Comparison of ENCODE assay signal across 12 cellular contexts in the genomic region with DNA sequence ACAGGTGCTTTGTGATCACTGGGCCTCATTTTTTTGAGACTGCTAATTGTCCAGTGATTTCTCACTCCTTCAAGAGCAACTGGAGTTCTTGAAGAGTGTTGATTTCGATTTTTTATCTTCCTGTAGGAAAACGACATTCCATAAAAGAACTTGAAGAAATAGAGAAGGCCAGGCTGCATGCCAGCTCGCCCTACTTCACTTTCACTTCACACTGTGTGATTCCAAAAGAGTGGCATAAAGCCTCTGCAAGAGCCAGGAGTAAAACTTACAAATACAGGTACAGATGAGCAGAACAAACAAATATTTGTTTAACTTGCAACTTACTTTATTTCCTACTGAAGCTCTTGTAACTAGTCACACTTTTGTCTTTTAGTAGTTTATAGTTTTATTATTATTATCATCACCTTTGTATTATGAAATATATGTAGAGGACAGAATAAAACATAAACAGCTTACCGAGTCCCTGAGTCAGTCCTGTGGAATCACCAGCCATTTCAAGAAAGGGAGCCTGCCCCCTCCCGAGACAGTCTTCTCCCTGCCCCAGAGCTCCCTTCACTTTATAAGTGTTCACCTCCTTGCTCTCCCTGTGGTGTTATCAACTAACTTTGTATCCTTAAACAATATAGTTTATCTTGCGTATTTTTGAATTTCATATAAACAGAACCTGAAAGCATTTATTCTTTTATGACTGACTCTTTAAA. TPM values are rescaled to one million over a fixed set of nuclear protein-coding genes. Genes with fewer than 3 reads are reported as not detected.
"Had no signal": no experiment of that assay in that cellular context is flagged by ENCODE, and none has a peak within 500 bp of the region (broad histone marks: within the 10 kb centered on the region; RNA-seq: fewer than 3 reads in every experiment).

No MANE protein-coding gene starts in this region.

- H3K36me3 ChIP-seq: ovary, uterus had no signal

- H3K9me3 ChIP-seq: ovary, uterus had no signal

- FAIRE-seq: endometrium, islet of Langerhans had no signal

- ATAC-seq: activated CD4-positive, CD25-positive, alpha-beta regulatory T cell treated with anti-CD3 and anti-CD28 coated beads, Interleukin-2, amount 50 U/mL, for 24 hours; esophagus mucosa; foreskin keratinocyte had no signal

- H3K27me3 ChIP-seq: ovary, uterus had no signal

- H3K4me1 ChIP-seq: uterus had no signal

- H3K27ac ChIP-seq: foreskin keratinocyte, ovary, uterus had no signal

- DNase-seq: activated effector memory CD4-positive, alpha-beta T cell treated with Interleukin-2 at 50 U/mL for 16 hours; anterior cingulate cortex; foreskin keratinocyte; head of caudate nucleus; stimulated activated CD4-positive, alpha-beta T cell treated with anti-CD3 and anti-CD28 coated beads, Interleukin-4, amount 100 ng/mL, for 1 hour; stimulated activated CD8-positive, alpha-beta memory T cell treated with anti-CD3 and anti-CD28 coated beads, Interleukin-4, amount 100 ng/mL, for 48 hours; uterus had no signal

- H3K4me3 ChIP-seq: ovary, uterus had no signal

RNA-seq across cellular contexts. Expression of a gene that starts 8.7 kb away (rescaled TPM):
- total RNA-seq: esophagus mucosa had no signal
